In genomic region chr6:26216015-26216885, GRCh38 we compare ENCODE assay signal across 8 cellular contexts.
DNase-seq lines count a peak whose midpoint lies in the region; ATAC-seq and TF ChIP-seq lines count a peak whose summit lies in the region.

No MANE protein-coding gene starts in this region.

- H3K36me3 Mint-ChIP-seq in T-cell, result no peaks in the 10 kb centered on the region

- H3K4me1 ChIP-seq in rectal smooth muscle tissue (ENCODE audit: control insufficient read depth, insufficient read depth, low read length), result peaks cover 8% of the 10 kb centered on the region

- H3K9me3 Mint-ChIP-seq in T-cell, result no peaks in the 10 kb centered on the region

- H3K9ac ChIP-seq in rectal smooth muscle tissue (ENCODE audit: low read length), result peak overlapping the region; percentile 41

- peak; percentile 85 for DNase-seq in GM13976 (ENCODE audit: low spot score)
- DNase-seq in NCI-H128 (lab: John Stamatoyannopoulos, UW; ENCODE audit: unreplicated experiment), result peak; percentile 91
- peak; percentile 56 to 86 (median 76) for DNase-seq in T-cell
- DNase-seq in astrocyte of the spinal cord (ENCODE audit: low read depth, low spot score), result peak; percentile 99
- DNase-seq in hepatic stellate cell (ENCODE audit: low spot score), result peak; percentile 89
- DNase-seq in WERI-Rb-1, result no peak

- peak overlapping the region; percentile 99 for H3K27ac ChIP-seq in rectal smooth muscle tissue (ENCODE audit: low read depth, low read length)
- no peak overlapping the region for H3K27ac ChIP-seq in WERI-Rb-1

- ATAC-seq in HG02678 (IDR thresholded peaks at IDR 0.05; ENCODE audit: unreplicated experiment) (peak; percentile 74), T-cell (replicated peaks in 1 of 4) (peak; percentile 77 to 87 (median 83))

- in situ Hi-C loops in GM13976 (cut with MboI; ENCODE audit: low sequenced_read_pairs, unreplicated experiment) (no loop called here), astrocyte of the spinal cord (cut with HindIII; ENCODE audit: low sequenced_read_pairs) (no loop called here)

- H3K4me1 Mint-ChIP-seq in T-cell, result peaks cover 0 to 8% (median 5%) of the 10 kb centered on the region in 3 donors

- CTCF ChIA-PET in T-cell (lab: Charles Lee), result interaction anchor here (0.7 to 4.2 kb wide), 33 partner anchors 8 to 1677 kb away, joined by 3 to 73 read pairs (median 4); a partner anchor contains a TSS

- POLR2A ChIA-PET in T-cell (lab: Charles Lee), result interaction anchor here (0.5 to 5.4 kb wide), 97 partner anchors 8 to 1677 kb away, joined by 3 to 526 read pairs (median 7); partner anchors contain the start of genes BTN2A2 (in 1 of the 2) and HFE (in 1 of the 2)

- no peak overlapping the region for H3K4me3 Mint-ChIP-seq in T-cell

- H3K27ac Mint-ChIP-seq in T-cell, result no peak overlapping the region

- peaks cover 16% of the 10 kb centered on the region for H3K9me3 ChIP-seq in WERI-Rb-1 (ENCODE audit: severe bottlenecking)

- H3K27me3 Mint-ChIP-seq in T-cell, result no peaks in the 10 kb centered on the region

- H3K27me3 ChIP-seq in rectal smooth muscle tissue (ENCODE audit: control insufficient read depth, insufficient read depth, low read length) (no peaks in the 10 kb centered on the region), WERI-Rb-1 (ENCODE audit: insufficient read depth, low read depth, severe bottlenecking) (no peaks in the 10 kb centered on the region)

- TF ChIP-seq CTCF in GM13976 (IDR thresholded peaks at IDR 0.05; ENCODE audit: borderline replicate concordance, control extremely low read depth, extremely low read depth, insufficient read depth, missing control alignments) (no peak), astrocyte of the spinal cord (IDR thresholded peaks at IDR 0.05; ENCODE audit: low read depth, low read length) (no peak), WERI-Rb-1 (IDR thresholded peaks at IDR 0.05; ENCODE audit: low read depth, low read length) (no peak)

- H3K36me3 ChIP-seq in rectal smooth muscle tissue (ENCODE audit: control insufficient read depth, insufficient read depth, low read length) (no peaks in the 10 kb centered on the region), WERI-Rb-1 (no peaks in the 10 kb centered on the region)

- H3K4me3 ChIP-seq in astrocyte of the spinal cord (ENCODE audit: low read depth, low read length) (peak overlapping the region; percentile 57), rectal smooth muscle tissue (ENCODE audit: low read length) (peak overlapping the region; percentile 87), WERI-Rb-1 (ENCODE audit: low read depth, low read length) (no peak overlapping the region)
